In genomic region chr7:86911703-86912102, GRCh38 we compare ENCODE assay signal across 16 cellular contexts.
DNase-seq lines count a peak whose midpoint lies in the region; ATAC-seq and TF ChIP-seq lines count a peak whose summit lies in the region.
"Had no signal": no experiment of that assay in that cellular context is flagged by ENCODE, and none has a peak within 500 bp of the region (broad histone marks: within the 10 kb centered on the region; RNA-seq: fewer than 3 reads in every experiment).

No MANE protein-coding gene starts in this region.

- no peak overlapping the region for H3K56ac ChIP-seq in H9 (ENCODE audit: insufficient read length, low read depth, low read length)

- H2AK5ac ChIP-seq in H9 (ENCODE audit: insufficient read length, low read length), result no peak overlapping the region

- WGBS in H9 (ENCODE audit: extremely low coverage, insufficient read length, low lambda C conversion rate), result no CpG with 5 or more reads among the region's 1 CpG

- H3K9me3 Mint-ChIP-seq in Calu3 (ENCODE audit: low read depth, unreplicated experiment) (no peaks in the 10 kb centered on the region), H9 (no peaks in the 10 kb centered on the region), glutamatergic neuron (ENCODE audit: unreplicated experiment) (no peaks in the 10 kb centered on the region)
- no peaks in the 10 kb centered on the region for H3K9me3 Mint-ChIP-seq in activated T-helper 17 cell treated with anti-CD3 and anti-CD28 coated beads, Interleukin-2, amount 50 U/mL, for 72 hours

- H4K8ac ChIP-seq in H9 (replicated peaks; ENCODE audit: insufficient read length, low read depth, low read length), result no peak overlapping the region

- no peaks in the 10 kb centered on the region for H3K4me1 ChIP-seq in H9 (ENCODE audit: insufficient read depth, low read length)

- intact Hi-C loops in Calu3 (cut with micrococcal nuclease; ENCODE audit: unreplicated experiment), result no loop called here

- no peak overlapping the region for H3K23ac ChIP-seq in H9 (ENCODE audit: insufficient read length, low read depth, low read length)

- H3T11ph ChIP-seq in H9 (ENCODE audit: low read length), result no peak overlapping the region

- H3K18ac ChIP-seq in H9 (ENCODE audit: insufficient read length, low read depth, low read length), result no peak overlapping the region

- no peak overlapping the region for H3K4me3 Mint-ChIP-seq in Calu3 (ENCODE audit: low read depth, unreplicated experiment)
- no peak overlapping the region for H3K4me3 Mint-ChIP-seq in H9
- no peak overlapping the region for H3K4me3 Mint-ChIP-seq in glutamatergic neuron (ENCODE audit: unreplicated experiment)
- no peak overlapping the region for H3K4me3 Mint-ChIP-seq in activated T-helper 17 cell treated with anti-CD3 and anti-CD28 coated beads, Interleukin-2, amount 50 U/mL, for 72 hours
- H3K4me3 Mint-ChIP-seq: CD4-positive, CD25-positive, alpha-beta regulatory T cell had no signal

- no peak overlapping the region for H2AFZ ChIP-seq in H9 (ENCODE audit: low read length)

- no peak overlapping the region for H2BK15ac ChIP-seq in H9 (ENCODE audit: low read depth, low read length)

- H3K23me2 ChIP-seq in H9 (ENCODE audit: insufficient read length, low read depth, low read length, poor library complexity, severe bottlenecking), result no peaks in the 10 kb centered on the region

- peak; percentile 21 for TF ChIP-seq CTCF in Calu3 (IDR thresholded peaks at IDR 0.05; ENCODE audit: unreplicated experiment)
- peak; percentile 51 for TF ChIP-seq CTCF in H9 (conservative IDR thresholded peaks at IDR 0.05)
- TF ChIP-seq CTCF in glutamatergic neuron (IDR thresholded peaks at IDR 0.05; ENCODE audit: partially characterized antibody, unreplicated experiment), result peak; percentile 35

- H4K91ac ChIP-seq in H9 (ENCODE audit: insufficient read length, low read depth, low read length), result no peak overlapping the region

- H3K4me1 Mint-ChIP-seq in Calu3 (ENCODE audit: low read depth, unreplicated experiment) (no peaks in the 10 kb centered on the region), H9 (peaks cover 2 to 3% of the 10 kb centered on the region in 2 experiments; a peak in 2 of 4 replicates), glutamatergic neuron (ENCODE audit: low read depth, unreplicated experiment) (no peaks in the 10 kb centered on the region)
- peaks cover 5% of the 10 kb centered on the region for H3K4me1 Mint-ChIP-seq in activated T-helper 17 cell treated with anti-CD3 and anti-CD28 coated beads, Interleukin-2, amount 50 U/mL, for 72 hours
- H3K4me1 Mint-ChIP-seq: CD4-positive, CD25-positive, alpha-beta regulatory T cell had no signal

- H2BK120ac ChIP-seq in H9 (ENCODE audit: low read depth, low read length, poor library complexity, severe bottlenecking), result no peak overlapping the region

- H3K27ac ChIP-seq in H9 (ENCODE audit: insufficient read length, low read depth, low read length), result no peak overlapping the region

- no peaks in the 10 kb centered on the region for H3K27me3 ChIP-seq in H9 (ENCODE audit: insufficient read depth, low read length)
- H3K27me3 ChIP-seq: MG63 had no signal

- no peak overlapping the region for H2BK12ac ChIP-seq in H9 (ENCODE audit: insufficient read length, low read depth, low read length)

- no peak overlapping the region for H2BK20ac ChIP-seq in H9 (ENCODE audit: low read depth, low read length, poor library complexity, severe bottlenecking)

- H3K79me2 ChIP-seq in H9 (ENCODE audit: insufficient read depth, low read length), result no peaks in the 10 kb centered on the region

- H4K20me1 ChIP-seq in H9 (ENCODE audit: control insufficient read depth, insufficient read depth, insufficient read length), result no peaks in the 10 kb centered on the region

- no TSS peak for BruUV-seq in Calu3 (replicated peaks; lab: Mats Ljungman, UMichigan)

- no peaks in the 10 kb centered on the region for H3K9me3 ChIP-seq in H9 (ENCODE audit: control insufficient read depth, low read depth, low read length)
- H3K9me3 ChIP-seq: MG63 had no signal

- no peak overlapping the region for H3K14ac ChIP-seq in H9 (ENCODE audit: insufficient read depth, low read length)

- no peaks in the 10 kb centered on the region for H3K36me3 Mint-ChIP-seq in Calu3 (ENCODE audit: insufficient read depth, unreplicated experiment)
- H3K36me3 Mint-ChIP-seq in H9 (ENCODE audit: insufficient read depth in 1 of 3, low read depth in 3 of 3), result peaks cover 3 to 32% (median 27%) of the 10 kb centered on the region in 3 experiments; a peak in 5 of 7 replicates
- no peaks in the 10 kb centered on the region for H3K36me3 Mint-ChIP-seq in glutamatergic neuron (ENCODE audit: unreplicated experiment)
- H3K36me3 Mint-ChIP-seq in activated T-helper 17 cell treated with anti-CD3 and anti-CD28 coated beads, Interleukin-2, amount 50 U/mL, for 72 hours (ENCODE audit: low read depth), result no peaks in the 10 kb centered on the region
- H3K36me3 Mint-ChIP-seq: CD4-positive, CD25-positive, alpha-beta regulatory T cell had no signal

- CTCF ChIA-PET in Calu3 (lab: Charles Lee), result no interaction called here

- ATAC-seq in HG03565 (IDR thresholded peaks at IDR 0.05; ENCODE audit: unreplicated experiment), result no peak
- ATAC-seq in activated T-helper 17 cell treated with anti-CD3 and anti-CD28 coated beads, Interleukin-2, amount 50 U/mL, for 72 hours (replicated peaks), result no peak

- no peak overlapping the region for H4K5ac ChIP-seq in H9 (ENCODE audit: insufficient read length, low read depth, low read length)

- H3K4ac ChIP-seq in H9 (ENCODE audit: low read depth, low read length), result no peak overlapping the region

- no peak overlapping the region for H3K9ac ChIP-seq in H9 (ENCODE audit: extremely low read depth, insufficient read length, low read length)

- H2BK5ac ChIP-seq in H9 (ENCODE audit: insufficient read length, low read length), result no peak overlapping the region

- no peaks in the 10 kb centered on the region for H3K79me1 ChIP-seq in H9 (ENCODE audit: insufficient read depth, low read depth, low read length, poor library complexity, severe bottlenecking)

- no peak overlapping the region for H3K4me2 ChIP-seq in H9 (ENCODE audit: insufficient read depth, insufficient read length, low read length)

- peaks cover 13% of the 10 kb centered on the region for H3K27me3 Mint-ChIP-seq in Calu3 (ENCODE audit: unreplicated experiment)
- H3K27me3 Mint-ChIP-seq in H9 (ENCODE audit: low read depth), result no peaks in the 10 kb centered on the region
- H3K27me3 Mint-ChIP-seq in glutamatergic neuron (ENCODE audit: unreplicated experiment), result no peaks in the 10 kb centered on the region
- H3K27me3 Mint-ChIP-seq in activated T-helper 17 cell treated with anti-CD3 and anti-CD28 coated beads, Interleukin-2, amount 50 U/mL, for 72 hours, result no peaks in the 10 kb centered on the region

- DNase-seq in Calu3 (no peak), H9 (no peak), OCI-M1 (lab: John Stamatoyannopoulos, UW) (peak; percentile 10), glutamatergic neuron (no peak), activated gamma-delta T cell (lab: John Stamatoyannopoulos, UW) (no peak)
- DNase-seq in activated CD8-positive, alpha-beta memory T cell treated with anti-CD3 and anti-CD28 coated beads, Interleukin-2, amount 50 U/mL, for 4 hours, result no peak
- DNase-seq: activated CD4-positive, CD25-positive, alpha-beta regulatory T cell treated with anti-CD3 and anti-CD28 coated beads, Interleukin-2, amount 50 U/mL, for 72 hours; activated T-cell treated with anti-CD3 and anti-CD28 coated beads, Interleukin-2, amount 50 U/mL, for 1 hour; amygdala; dermis blood vessel endothelial cell; foreskin melanocyte; GF-D8; MG63 had no signal

- H3K27ac Mint-ChIP-seq in Calu3 (ENCODE audit: unreplicated experiment), result no peak overlapping the region
- H3K27ac Mint-ChIP-seq in H9, result no peak overlapping the region
- H3K27ac Mint-ChIP-seq in glutamatergic neuron (ENCODE audit: unreplicated experiment), result no peak overlapping the region
- H3K27ac Mint-ChIP-seq in activated T-helper 17 cell treated with anti-CD3 and anti-CD28 coated beads, Interleukin-2, amount 50 U/mL, for 72 hours, result no peak overlapping the region
- H3K27ac Mint-ChIP-seq: CD4-positive, CD25-positive, alpha-beta regulatory T cell had no signal
